ENCODE assay signal across 18 cellular contexts in the genomic region with DNA sequence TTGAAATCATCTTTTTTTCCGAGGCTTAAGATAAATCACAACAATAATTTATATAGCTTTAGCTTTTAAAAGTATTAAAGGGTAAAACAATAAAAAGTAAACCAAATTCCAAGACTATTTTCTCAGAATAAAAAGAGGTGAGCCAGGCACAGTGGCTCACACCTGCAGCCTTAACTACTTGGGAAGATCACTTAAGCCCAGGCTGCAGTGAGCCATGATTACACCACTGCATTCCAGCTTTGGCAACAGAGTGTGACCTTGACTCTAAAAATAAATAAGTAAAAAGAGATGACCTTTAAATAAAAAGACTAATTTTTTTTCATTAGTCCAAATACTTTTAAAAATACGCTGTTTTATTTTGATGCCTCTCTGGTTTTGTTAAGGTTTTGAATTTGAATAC. TPM values are rescaled to one million over a fixed set of nuclear protein-coding genes. Genes with fewer than 3 reads are reported as not detected.
DNase-seq lines count a peak whose midpoint lies in the region; ATAC-seq, FAIRE-seq and TF ChIP-seq lines count a peak whose summit lies in the region.
"Had no signal": no experiment of that assay in that cellular context is flagged by ENCODE, and none has a peak within 500 bp of the region (broad histone marks: within the 10 kb centered on the region; RNA-seq: fewer than 3 reads in every experiment).

No MANE protein-coding gene starts in this region.

- H3K27me3 ChIP-seq in H1 (replicated peaks in 1 of 4; ENCODE audit: control insufficient read depth in 3 of 4, extremely low read depth in 1 of 4, insufficient read depth in 3 of 4, low read length in 3 of 4), result no peaks in the 10 kb centered on the region
- H3K27me3 ChIP-seq: BLaER1 had no signal

- no peak for TF ChIP-seq POLR2A in H1 (IDR thresholded peaks at IDR 0.05; ENCODE audit: control extremely low read depth in 1 of 2, low read depth in 2 of 2, low read length in 2 of 2)

- no peak overlapping the region for H2BK120ac ChIP-seq in H1 (replicated peaks; ENCODE audit: low read depth, low read length)

- H3K4me2 ChIP-seq in H1 (ENCODE audit: insufficient read depth in 1 of 2, low read depth in 2 of 2, low read length in 2 of 2), result no peak overlapping the region
- H3K4me2 ChIP-seq: BLaER1 had no signal

- CTCF ChIA-PET in H1 (lab: Charles Lee; ENCODE audit: partially characterized antibody), result interaction anchor here (0.6 to 1.1 kb wide), 3 partner anchors 10 to 72 kb away, joined by 3 to 4 read pairs (median 3); no protein-coding TSS in a partner anchor
- CTCF ChIA-PET in RWPE1 (lab: Yijun Ruan, JAX), result no interaction called here

- H3K4me3 ChIP-seq in H1 (ENCODE audit: extremely low read depth in 1 of 4, insufficient read depth in 2 of 4, low read depth in 3 of 4, low read length in 4 of 4), result no peak overlapping the region
- H3K4me3 ChIP-seq: BLaER1, GM12878, HAP-1 had no signal

- H3K4me1 ChIP-seq in H1 (replicated peaks in 1 of 4; ENCODE audit: control insufficient read depth in 3 of 4, insufficient read depth in 4 of 4, low read length in 3 of 4), result no peaks in the 10 kb centered on the region
- H3K4me1 ChIP-seq: BLaER1, Caco-2 had no signal

- H3K27ac Mint-ChIP-seq in stimulated activated effector memory CD8-positive, alpha-beta T cell treated with anti-CD3 and anti-CD28 coated beads, Interleukin-12 subunit alpha, Interleukin-12 subunit beta, amount 100 ng/mL, for 72 hours, result no peak overlapping the region
- H3K27ac Mint-ChIP-seq: CD8-positive, alpha-beta memory T cell had no signal

- H3K9me3 ChIP-seq in H1 (ENCODE audit: insufficient read depth in 2 of 2, low read depth in 1 of 2, low read length in 1 of 2), result no peaks in the 10 kb centered on the region
- H3K9me3 ChIP-seq: BLaER1, Caco-2, HAP-1 had no signal

- WGBS in H1 (ENCODE audit: extremely low coverage in 1 of 2, insufficient coverage in 1 of 2, insufficient read length in 1 of 2, insufficient replicate concordance in 2 of 2, low coverage in 1 of 2, low lambda C conversion rate in 2 of 2, missing lambda C conversion rate in 1 of 2), 2 experiments, result 75% methylated on average over 2 of the region's 2 CpGs; no CpG with 5 or more reads in 1 of the 2 experiments

- H3K36me3 Mint-ChIP-seq in stimulated activated effector memory CD8-positive, alpha-beta T cell treated with anti-CD3 and anti-CD28 coated beads, Interleukin-12 subunit alpha, Interleukin-12 subunit beta, amount 100 ng/mL, for 72 hours, result peaks cover 7% of the 10 kb centered on the region

- H3K18ac ChIP-seq in H1 (ENCODE audit: extremely low read depth, low read length), result no peak overlapping the region

- H2AK5ac ChIP-seq in H1 (ENCODE audit: low read depth, low read length), result no peak overlapping the region

- ATAC-seq in stimulated activated effector memory CD8-positive, alpha-beta T cell treated with anti-CD3 and anti-CD28 coated beads, Interleukin-12 subunit alpha, Interleukin-12 subunit beta, amount 100 ng/mL, for 72 hours, result no peak
- ATAC-seq: GM12878 had no signal

- no peaks in the 10 kb centered on the region for H3K79me2 ChIP-seq in H1 (ENCODE audit: control insufficient read depth in 1 of 2, insufficient read depth in 2 of 2, low read length in 2 of 2)

- no peaks in the 10 kb centered on the region for H3K4me1 Mint-ChIP-seq in stimulated activated effector memory CD8-positive, alpha-beta T cell treated with anti-CD3 and anti-CD28 coated beads, Interleukin-12 subunit alpha, Interleukin-12 subunit beta, amount 100 ng/mL, for 72 hours
- H3K4me1 Mint-ChIP-seq: CD8-positive, alpha-beta memory T cell had no signal

- H3K27ac ChIP-seq in H1 (ENCODE audit: low read depth, low read length) (no peak overlapping the region), RWPE1 (no peak overlapping the region)
- H3K27ac ChIP-seq: BLaER1 had no signal

- no peaks in the 10 kb centered on the region; a peak in 1 of 8 replicates for H3K36me3 ChIP-seq in H1 (ENCODE audit: control insufficient read depth in 2 of 4, insufficient read depth in 4 of 4, low read length in 3 of 4)
- H3K36me3 ChIP-seq: HAP-1 had no signal

- H3K23me2 ChIP-seq in H1 (ENCODE audit: low read depth, low read length), result no peaks in the 10 kb centered on the region

- H3K56ac ChIP-seq in H1 (replicated peaks; ENCODE audit: insufficient read length, low read depth, low read length), result no peak overlapping the region

- H3K9me3 Mint-ChIP-seq in stimulated activated effector memory CD8-positive, alpha-beta T cell treated with anti-CD3 and anti-CD28 coated beads, Interleukin-12 subunit alpha, Interleukin-12 subunit beta, amount 100 ng/mL, for 72 hours, result no peaks in the 10 kb centered on the region
- H3K9me3 Mint-ChIP-seq: CD8-positive, alpha-beta memory T cell had no signal

- no peak overlapping the region for H2BK5ac ChIP-seq in H1 (ENCODE audit: low read depth, low read length)

- no peak overlapping the region for H3K4me3 Mint-ChIP-seq in stimulated activated effector memory CD8-positive, alpha-beta T cell treated with anti-CD3 and anti-CD28 coated beads, Interleukin-12 subunit alpha, Interleukin-12 subunit beta, amount 100 ng/mL, for 72 hours
- H3K4me3 Mint-ChIP-seq: CD8-positive, alpha-beta memory T cell had no signal

- no peak overlapping the region for H2AFZ ChIP-seq in H1 (ENCODE audit: low read length)

- no peak overlapping the region for H3K23ac ChIP-seq in H1 (ENCODE audit: insufficient read length)

- no peak overlapping the region for H4K91ac ChIP-seq in H1 (replicated peaks; ENCODE audit: insufficient read length, low read length)

- peak; percentile 32 for FAIRE-seq in H1 (lab: Jason Lieb, UNC)
- FAIRE-seq: GM12878, GM18507 had no signal

- DNase-seq in NCI-H82 (lab: John Stamatoyannopoulos, UW) (peak; percentile 15), NCI-H82 treated with DMSO at 0.1 percent for 48 hours (lab: John Stamatoyannopoulos, UW; ENCODE audit: unreplicated experiment) (no peak), H1 (ENCODE audit: low read depth in 1 of 2, low spot score in 2 of 2) (no peak), left kidney (ENCODE audit: low read depth, low spot score) (peak; percentile 2), GM19238 (ENCODE audit: insufficient read length, low spot score) (no peak), dedifferentiated amniotic fluid mesenchymal stem cell (ENCODE audit: extremely low spot score) (no peak), RWPE1 (ENCODE audit: low spot score) (no peak)
- no peak for DNase-seq in stimulated activated effector memory CD8-positive, alpha-beta T cell treated with anti-CD3 and anti-CD28 coated beads, Interleukin-12 subunit alpha, Interleukin-12 subunit beta, amount 100 ng/mL, for 72 hours (ENCODE audit: low spot score in 2 of 2)
- DNase-seq: 8988T; AML-193; Caco-2; CD8-positive, alpha-beta memory T cell; GOT3 had no signal

- H4K5ac ChIP-seq in H1 (ENCODE audit: insufficient read length, low read depth, low read length), result no peak overlapping the region

- no peak for TF ChIP-seq EP300 in H1 (IDR thresholded peaks at IDR 0.05; ENCODE audit: borderline replicate concordance in 1 of 2, low read depth in 2 of 2, low read length in 2 of 2)

- H2BK12ac ChIP-seq in H1 (ENCODE audit: low read depth, low read length), result no peak overlapping the region

- no peak overlapping the region for H3K14ac ChIP-seq in H1 (ENCODE audit: insufficient read length)

- TF ChIP-seq CTCF in H1 (IDR thresholded peaks at IDR 0.05; ENCODE audit: control extremely low read depth in 1 of 3, insufficient read depth in 1 of 3, low read depth in 1 of 3, low read length in 3 of 3) (no peak), RWPE1 (conservative IDR thresholded peaks at IDR 0.05; ENCODE audit: low read depth) (no peak)

- no peak overlapping the region for H3K9ac ChIP-seq in H1 (replicated peaks in 1 of 4; ENCODE audit: extremely low read depth in 1 of 4, low read depth in 3 of 4, low read length in 3 of 4)
- H3K9ac ChIP-seq: BLaER1 had no signal

- no peaks in the 10 kb centered on the region for H4K20me1 ChIP-seq in H1 (replicated peaks in 1 of 2; ENCODE audit: control insufficient read depth in 1 of 2, insufficient read depth in 2 of 2, low read length in 2 of 2)
- H4K20me1 ChIP-seq: BLaER1 had no signal

- no peak for TF ChIP-seq RAD21 in H1 (IDR thresholded peaks at IDR 0.05 in 1 of 2, conservative IDR thresholded peaks at IDR 0.05 in 1 of 2; ENCODE audit: low read depth in 2 of 2, low read length in 2 of 2)

- H2BK15ac ChIP-seq in H1 (ENCODE audit: low read length), result no peak overlapping the region

- H3K4ac ChIP-seq in H1 (replicated peaks; ENCODE audit: insufficient read length, low read depth, low read length), result no peak overlapping the region

- no peak overlapping the region for H4K8ac ChIP-seq in H1 (ENCODE audit: extremely low read depth, insufficient read depth, low read length)

- H3K79me1 ChIP-seq in H1 (ENCODE audit: low read depth, low read length), result no peaks in the 10 kb centered on the region

- POLR2A ChIA-PET in H1 (lab: Charles Lee; ENCODE audit: partially characterized antibody) (no interaction called here), RWPE1 (lab: Yijun Ruan, JAX; ENCODE audit: low non-redundant PET) (no interaction called here)

- H2BK20ac ChIP-seq in H1 (ENCODE audit: low read length), result no peak overlapping the region

TF ChIP-seq in H1, 55 proteins besides CTCF, POLR2A, EP300 and RAD21:
- 0 out of 2 replicates have a peak, but pooled peaks have one; percentile 46 for TF ChIP-seq TEAD4 (IDR thresholded peaks at IDR 0.05; ENCODE audit: low read depth, low read length)
- TF ChIP-seq CHD2 (IDR thresholded peaks at IDR 0.05; ENCODE audit: low read length), result no peak

RNA-seq across cellular contexts. Expression of a gene that starts 54.4 kb away (rescaled TPM):
- total RNA-seq in H1 (2021; fragmentation: NEBNext Ultra II Directional; extraction: Animal tissue kit (Norgen Biotek cat#: 25700)), result 1.1 TPM in 2 replicates
- 0.46 and 0.57 TPM in 2 replicates for polyA plus RNA-seq in H1 (2011; rRNA removed)
- polyA plus RNA-seq in H1 (2011; cell fraction: cytosol; rRNA removed), result 0.54 TPM
- 0.94 TPM for polyA plus RNA-seq in H1 (2011; cell fraction: nucleus; rRNA removed)
- polyA plus RNA-seq in H1 (2012, experiment 1 of 2), result 0.52 to 0.72 TPM (median 0.66 TPM) in 4 replicates
- 0.16 TPM for polyA plus RNA-seq in H1 (2012, experiment 2 of 2)
- polyA plus RNA-seq in H1 (2013, experiment 1 of 2), result 0.43 TPM
- polyA plus RNA-seq in H1 (2013, experiment 2 of 2), result 0.50 TPM
- 0.29 and 0.32 TPM in 2 replicates for polyA minus RNA-seq in H1 (2011; rRNA and poly(A)+ RNA removed)
- polyA minus RNA-seq in H1 (2011; cell fraction: cytosol; rRNA and poly(A)+ RNA removed), result 0.73 TPM
- polyA minus RNA-seq in H1 (2011; cell fraction: nucleus; rRNA and poly(A)+ RNA removed), result 1.7 TPM
- total RNA-seq: CD8-positive, alpha-beta memory T cell; G401; GM12878 had no signal
- polyA plus RNA-seq: CD8-positive, alpha-beta memory T cell had no signal

Comparison
In these comparisons a context has a peak if more than half of its experiments do, and no peak if none do; other contexts are left out.
1. DNase-seq: peak in NCI-H82 (single experiment) and left kidney (single experiment); none in NCI-H82 treated with DMSO at 0.1 percent for 48 hours (single experiment), H1 (0 of 2), GM19238 (single experiment), stimulated activated effector memory CD8-positive, alpha-beta T cell treated with anti-CD3 and anti-CD28 coated beads, Interleukin-12 subunit alpha, Interleukin-12 subunit beta, amount 100 ng/mL, for 72 hours (0 of 2), dedifferentiated amniotic fluid mesenchymal stem cell (single experiment) and RWPE1 (single experiment).